In the genomic region with DNA sequence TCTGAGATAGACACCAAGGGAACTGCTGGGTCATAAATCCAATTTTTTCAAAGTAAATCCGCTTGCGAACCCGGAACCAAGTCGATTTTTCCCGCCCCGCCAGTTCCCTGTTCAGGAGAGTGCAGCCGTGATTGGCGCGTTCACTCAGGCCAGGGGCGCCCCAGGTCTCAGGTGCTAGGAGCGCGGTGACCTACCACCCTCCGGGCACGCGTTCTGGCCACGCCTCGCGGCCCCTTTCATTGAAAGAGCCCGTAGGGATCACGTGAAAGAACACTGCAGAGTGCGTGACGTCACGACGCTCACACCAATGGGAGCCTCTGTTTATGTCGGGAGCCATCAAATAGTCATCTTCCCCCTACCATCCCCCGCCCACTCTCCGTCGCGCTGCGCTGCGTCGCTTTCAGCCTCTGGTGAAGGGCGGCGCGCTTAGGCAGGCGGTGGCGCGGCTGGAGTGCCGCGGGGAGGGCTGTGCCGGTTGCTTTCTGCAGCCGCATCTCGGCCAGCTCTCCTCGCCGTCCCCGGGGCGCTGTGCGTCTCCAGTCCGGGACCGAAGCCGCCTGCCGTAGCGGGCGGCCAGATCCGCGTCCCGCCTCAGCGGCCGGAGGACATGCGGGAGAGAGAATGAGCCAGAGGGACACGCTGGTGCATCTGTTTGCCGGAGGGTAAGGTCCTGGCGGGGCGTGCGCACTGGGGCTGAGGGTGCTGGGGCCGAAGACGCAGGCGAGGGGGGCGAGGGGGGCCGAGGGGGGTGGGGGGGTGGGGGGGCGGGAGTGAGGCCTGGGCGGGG, we compare ENCODE assay signal across 8 cellular contexts. TPM values are rescaled to one million over a fixed set of nuclear protein-coding genes. Genes with fewer than 3 reads are reported as not detected.
DNase-seq lines count a peak whose midpoint lies in the region; ATAC-seq and TF ChIP-seq lines count a peak whose summit lies in the region.

A gene with protein sequence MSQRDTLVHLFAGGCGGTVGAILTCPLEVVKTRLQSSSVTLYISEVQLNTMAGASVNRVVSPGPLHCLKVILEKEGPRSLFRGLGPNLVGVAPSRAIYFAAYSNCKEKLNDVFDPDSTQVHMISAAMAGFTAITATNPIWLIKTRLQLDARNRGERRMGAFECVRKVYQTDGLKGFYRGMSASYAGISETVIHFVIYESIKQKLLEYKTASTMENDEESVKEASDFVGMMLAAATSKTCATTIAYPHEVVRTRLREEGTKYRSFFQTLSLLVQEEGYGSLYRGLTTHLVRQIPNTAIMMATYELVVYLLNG (plus strand): TSS at position 403 of the 787 bp plus-strand sequence. CDS start 219 bp downstream, at position 622.

- POLR2A ChIA-PET in BJ (lab: Charles Lee), result no interaction called here

- peaks cover 11% of the 10 kb centered on the region for H3K9me3 Mint-ChIP-seq in activated CD4-positive, alpha-beta T cell treated with anti-CD3 and anti-CD28 coated beads, Interleukin-2, amount 10 ng/mL, durations not matched to agents 24 days and 14 days

- peaks cover 27% of the 10 kb centered on the region for H3K4me1 Mint-ChIP-seq in activated CD4-positive, alpha-beta T cell treated with anti-CD3 and anti-CD28 coated beads, Interleukin-2, amount 10 ng/mL, durations not matched to agents 24 days and 14 days

- no peaks in the 10 kb centered on the region for H3K36me3 ChIP-seq in BJ (ENCODE audit: control insufficient read depth, insufficient read depth, low read length)

- H3K27me3 ChIP-seq in BJ (ENCODE audit: control insufficient read depth, insufficient read depth, low read length), result no peaks in the 10 kb centered on the region; the same call in 1 of the 2 replicates

- TF ChIP-seq CTCF in BJ (IDR thresholded peaks at IDR 0.05; ENCODE audit: insufficient read depth, low read depth, low read length) (no peak), coronary artery (IDR thresholded peaks at IDR 0.05) (no peak)

- peak within 1 kb of the TSS; percentile 97 for H3K4me3 Mint-ChIP-seq in activated CD4-positive, alpha-beta T cell treated with anti-CD3 and anti-CD28 coated beads, Interleukin-2, amount 10 ng/mL, durations not matched to agents 24 days and 14 days

- intact Hi-C loops in activated CD4-positive, alpha-beta T cell treated with anti-CD3 and anti-CD28 coated beads, Interleukin-2, amount 10 ng/mL, durations not matched to agents 24 days and 14 days (cut with micrococcal nuclease), result loop anchor here (1.0 to 10.0 kb wide), 5 partner anchors 76 to 1557 kb away; a partner anchor contains a TSS
- intact Hi-C loops in left colon (cut with DNase I, micrococcal nuclease), result no loop called here

- peak within 1 kb of the TSS; percentile 95 for H3K4me3 ChIP-seq in BJ (ENCODE audit: low read depth, low read length)
- peak within 1 kb of the TSS; percentile 98 for H3K4me3 ChIP-seq in coronary artery

- H3K36me3 Mint-ChIP-seq in activated CD4-positive, alpha-beta T cell treated with anti-CD3 and anti-CD28 coated beads, Interleukin-2, amount 10 ng/mL, durations not matched to agents 24 days and 14 days (ENCODE audit: low read depth), result peaks cover 9% of the 10 kb centered on the region

- CTCF ChIA-PET in BJ (lab: Yijun Ruan, JAX), result interaction anchor here (1.4 kb wide), 1 partner anchor 12 kb away, joined by 4 read pairs; no protein-coding TSS in a partner anchor

- peak within 1 kb of the TSS; percentile 93 to 99 for H3K27ac ChIP-seq in coronary artery

- DNase-seq in BJ (ENCODE audit: low read depth), result peak; percentile 77
- DNase-seq in NCI-H526 treated with DMSO at 0.1 percent for 48 hours (lab: John Stamatoyannopoulos, UW), result peak; percentile 97
- DNase-seq in activated CD4-positive, alpha-beta T cell treated with anti-CD3 and anti-CD28 coated beads, Interleukin-2, amount 10 ng/mL, durations not matched to agents 24 days and 14 days, result peak; percentile 98
- DNase-seq in coronary artery (ENCODE audit: low spot score), result peak; percentile 97
- peak; percentile 98 for DNase-seq in left colon
- DNase-seq in stimulated activated CD4-positive, alpha-beta T cell treated with anti-CD3 and anti-CD28 coated beads, Interleukin-1b, Interleukin-23, amount 100 ng/mL, for 48 hours, result peak; percentile 96

- H3K27me3 Mint-ChIP-seq in activated CD4-positive, alpha-beta T cell treated with anti-CD3 and anti-CD28 coated beads, Interleukin-2, amount 10 ng/mL, durations not matched to agents 24 days and 14 days, result peaks cover 25% of the 10 kb centered on the region

- H3K27ac Mint-ChIP-seq in activated CD4-positive, alpha-beta T cell treated with anti-CD3 and anti-CD28 coated beads, Interleukin-2, amount 10 ng/mL, durations not matched to agents 24 days and 14 days, result peak within 1 kb of the TSS; percentile 96

- peak; percentile 98 for ATAC-seq in GM19324 (IDR thresholded peaks at IDR 0.05; ENCODE audit: low FRiP score, unreplicated experiment)
- peak; percentile 99 for ATAC-seq in HG03469 (IDR thresholded peaks at IDR 0.05; ENCODE audit: unreplicated experiment)
- peak; percentile 97 for ATAC-seq in left colon

RNA-seq across cellular contexts. Expression of the gene that starts here (rescaled TPM):
- 32.0 and 64.1 TPM in 2 replicates for polyA plus RNA-seq in BJ (2011; rRNA removed)
- polyA minus RNA-seq in BJ (2011; rRNA and poly(A)+ RNA removed), result 24.0 and 25.9 TPM in 2 replicates
- 56.3 and 58.9 TPM in 2 replicates for total RNA-seq in activated CD4-positive, alpha-beta T cell treated with anti-CD3 and anti-CD28 coated beads, Interleukin-2, amount 10 ng/mL, durations not matched to agents 24 days and 14 days
- 10 to 100 TPM; 36.7 to 48.6 TPM for total RNA-seq in left colon

Comparison
In these comparisons a context has a peak if more than half of its experiments do, and no peak if none do; other contexts are left out.
1. Peak in every context shown above with its lines: DNase-seq, ATAC-seq, H3K4me3 ChIP-seq and H3K27ac ChIP-seq.